ENCODE assay signal across 22 cellular contexts in the genomic region with DNA sequence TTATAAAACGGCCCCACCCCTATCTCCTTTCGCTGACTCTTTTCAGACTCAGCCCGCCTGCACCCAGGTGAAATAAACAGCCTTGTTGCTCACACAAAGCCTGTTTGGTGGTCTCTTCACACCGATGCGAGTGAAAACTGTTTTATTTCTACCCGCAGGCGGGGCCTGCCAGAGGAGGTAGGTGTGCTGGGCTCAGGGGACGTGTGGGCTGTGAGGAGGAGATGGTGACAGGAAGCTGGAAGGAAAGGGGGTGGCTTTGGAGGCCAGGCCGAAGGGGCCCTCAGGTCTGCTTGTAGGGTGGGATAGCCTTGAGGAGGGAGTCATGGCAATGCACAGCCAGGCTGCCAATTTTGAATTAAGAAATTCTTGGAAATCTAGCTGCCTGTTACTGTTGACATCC. TPM values are rescaled to one million over a fixed set of nuclear protein-coding genes. Genes with fewer than 3 reads are reported as not detected.
"Had no signal": no experiment of that assay in that cellular context is flagged by ENCODE, and none has a peak within 500 bp of the region (broad histone marks: within the 10 kb centered on the region; RNA-seq: fewer than 3 reads in every experiment).

No MANE protein-coding gene starts in this region.

- DNase-seq: activated CD4-positive, alpha-beta T cell treated with anti-CD3 and anti-CD28 coated beads for 1 hour; activated CD4-positive, alpha-beta T cell treated with anti-CD3 and anti-CD28 coated beads, Interleukin-2, amount 50 U/mL, for 4 hours; activated naive CD4-positive, alpha-beta T cell; activated naive CD8-positive, alpha-beta T cell treated with anti-CD3 and anti-CD28 coated beads for 36 hours; activated T-cell treated with anti-CD3 and anti-CD28 coated beads, Interleukin-2, amount 50 U/mL, for 1 hour; amniotic stem cell; dorsolateral prefrontal cortex; foreskin fibroblast; left ventricle myocardium inferior; mammary epithelial cell; pancreas; right lobe of liver; stimulated activated CD4-positive, alpha-beta T cell treated with anti-CD3 and anti-CD28 coated beads, Interleukin-4, amount 100 ng/mL, for 24 hours; T1000 had no signal

- H3K4me3 ChIP-seq: cardiac muscle cell, dorsolateral prefrontal cortex, left ventricle myocardium inferior, pancreas, right lobe of liver, smooth muscle cell, thoracic aorta had no signal

- H3K4me2 ChIP-seq: smooth muscle cell had no signal

- H3K9me3 ChIP-seq: pancreas, right lobe of liver had no signal

- H3K27me3 ChIP-seq: cardiac muscle cell, dorsolateral prefrontal cortex, pancreas, right lobe of liver had no signal

- H3K36me3 ChIP-seq: cardiac muscle cell had no signal

- H3K4me1 ChIP-seq: pancreas had no signal

- H3K27ac ChIP-seq: cardiac muscle cell, dorsolateral prefrontal cortex, epithelial cell of prostate, left ventricle myocardium inferior, pancreas, right lobe of liver, thoracic aorta had no signal

RNA-seq across cellular contexts. Expression of a gene that starts 21.3 kb away (rescaled TPM):
- total RNA-seq: activated naive CD8-positive, alpha-beta T cell treated with anti-CD3 and anti-CD28 coated beads for 36 hours; cardiac muscle cell; glomerular endothelial cell; left ventricle myocardium inferior; mammary epithelial cell; smooth muscle cell; thoracic aorta had no signal
- polyA plus RNA-seq: cardiac muscle cell, keratinocyte, mammary epithelial cell, smooth muscle cell had no signal

RNA-seq across cellular contexts. Expression of a gene that starts 32.0 kb away (rescaled TPM):
- total RNA-seq: activated naive CD8-positive, alpha-beta T cell treated with anti-CD3 and anti-CD28 coated beads for 36 hours; cardiac muscle cell; glomerular endothelial cell; left ventricle myocardium inferior; mammary epithelial cell; mononuclear cell; smooth muscle cell had no signal
- polyA plus RNA-seq: cardiac muscle cell, keratinocyte, mammary epithelial cell, smooth muscle cell had no signal

RNA-seq across cellular contexts. Expression of a gene that starts 42.4 kb away (rescaled TPM):
- total RNA-seq: activated naive CD8-positive, alpha-beta T cell treated with anti-CD3 and anti-CD28 coated beads for 36 hours; glomerular endothelial cell; left ventricle myocardium inferior; mammary epithelial cell; mononuclear cell; smooth muscle cell; T-helper 1 cell treated with Interleukin-12 subunit alpha and Interleukin-12 subunit beta and Interleukin-4 antibody, amounts not matched to agents 30 ng/mL and 1 ng/mL, for 36 hours; thoracic aorta had no signal
- polyA plus RNA-seq: cardiac muscle cell, smooth muscle cell had no signal
